In the genomic region with DNA sequence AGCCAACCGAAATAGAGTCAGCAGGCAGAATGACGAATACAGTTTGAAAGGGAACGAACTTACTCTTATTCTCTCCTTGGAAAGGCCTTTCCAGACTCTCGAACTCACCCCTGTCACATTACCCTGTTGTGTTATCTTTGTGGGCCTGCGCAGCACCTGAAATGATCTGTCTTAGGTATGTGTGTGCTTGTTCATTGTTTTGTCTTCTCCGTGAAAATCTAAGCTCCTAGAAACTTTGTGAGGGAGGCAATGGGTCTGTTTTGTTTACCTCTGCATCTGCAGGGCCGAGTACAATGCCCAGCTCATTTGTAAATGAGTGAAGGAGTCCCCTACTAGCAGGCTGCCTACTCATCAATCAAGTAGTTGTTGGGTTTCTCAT, we compare ENCODE assay signal across 8 cellular contexts. TPM values are rescaled to one million over a fixed set of nuclear protein-coding genes. Genes with fewer than 3 reads are reported as not detected.
DNase-seq lines count a peak whose midpoint lies in the region; ATAC-seq, FAIRE-seq and TF ChIP-seq lines count a peak whose summit lies in the region.

No MANE protein-coding gene starts in this region.

- DNase-seq in NCI-H2107 treated with DMSO at 0.1 percent for 48 hours (lab: John Stamatoyannopoulos, UW; ENCODE audit: unreplicated experiment) (peak; percentile 37), NCI-H2107 (lab: John Stamatoyannopoulos, UW) (no peak), RWPE1 (ENCODE audit: low spot score) (no peak), kidney (no peak), NCI-H1694 treated with DMSO at 0.1 percent for 48 hours (lab: John Stamatoyannopoulos, UW) (no peak), head of caudate nucleus (no peak)

- intact Hi-C loops in kidney (cut with DNase I) (no loop called here), head of caudate nucleus (cut with DNase I) (no loop called here)

- H3K9ac ChIP-seq in kidney (ENCODE audit: low read length in 2 of 2) = peak overlapping the region; percentile 5 to 43

- no peak for ATAC-seq in HG03139 (IDR thresholded peaks at IDR 0.05; ENCODE audit: unreplicated experiment)

- FAIRE-seq in kidney (lab: Jason Lieb, UNC) = no peak

- H3K36me3 ChIP-seq in kidney (ENCODE audit: control insufficient read depth in 1 of 2, insufficient read depth in 2 of 2, low read length in 2 of 2) = no peaks in the 10 kb centered on the region

- H3K4me1 ChIP-seq in kidney (ENCODE audit: control insufficient read depth in 1 of 2, insufficient read depth in 1 of 2, low read depth in 1 of 2, low read length in 2 of 2) = peaks cover 0 to 6% of the 10 kb centered on the region in 2 donors

- H3K9me3 ChIP-seq in kidney (ENCODE audit: control insufficient read depth in 1 of 2, low read length in 2 of 2) = no peaks in the 10 kb centered on the region

- H3K27ac ChIP-seq in RWPE1 = peak overlapping the region; percentile 86
- H3K27ac ChIP-seq in kidney (ENCODE audit: low read depth in 2 of 2, low read length in 2 of 2) = peak overlapping the region; percentile 68 to 73
- H3K27ac ChIP-seq in temporal lobe (ENCODE audit: low read depth, low read length) = peak overlapping the region; percentile 38

- TF ChIP-seq CTCF in RWPE1 (conservative IDR thresholded peaks at IDR 0.05; ENCODE audit: low read depth) (no peak), kidney (IDR thresholded peaks at IDR 0.05; ENCODE audit: borderline replicate concordance, extremely low read depth, insufficient read depth) (no peak)

- CTCF ChIA-PET in RWPE1 (lab: Yijun Ruan, JAX) = no interaction called here

- POLR2A ChIA-PET in RWPE1 (lab: Yijun Ruan, JAX; ENCODE audit: low non-redundant PET) = no interaction called here

- peak overlapping the region; percentile 16 to 38 for H3K4me3 ChIP-seq in kidney (ENCODE audit: low read length in 2 of 2)

RNA-seq across cellular contexts. Expression of a gene that starts 19.6 kb away (rescaled TPM):
- total RNA-seq in kidney (264 TPM), temporal lobe (169 TPM)
- 247 TPM for polyA plus RNA-seq in kidney (ENCODE audit: insufficient read depth, low read depth, low replicate concordance)

RNA-seq across cellular contexts. Expression of a gene that starts 23.8 kb away (rescaled TPM):
- total RNA-seq in kidney (not detected), temporal lobe (not detected)
- polyA plus RNA-seq in kidney (ENCODE audit: insufficient read depth, low read depth, low replicate concordance) = not detected
